ENCODE assay signal across 12 cellular contexts in genomic region chrX:134025986-134026731, GRCh38. TPM values are rescaled to one million over a fixed set of nuclear protein-coding genes. Genes with fewer than 3 reads are reported as not detected.
A peak's percentile ranks its signal among the peaks of the same experiment; 100 is the strongest.
DNase-seq lines count a peak whose midpoint lies in the region; ATAC-seq and TF ChIP-seq lines count a peak whose summit lies in the region.
"Had no signal": no experiment of that assay in that cellular context is flagged by ENCODE, and none has a peak within 500 bp of the region (broad histone marks: within the 10 kb centered on the region; RNA-seq: fewer than 3 reads in every experiment).

No MANE protein-coding gene starts in this region.

- no peak for DNase-seq in activated naive CD4-positive, alpha-beta T cell treated with anti-CD3 and anti-CD28 coated beads, Interleukin-2, amount 10 ng/mL, durations not matched to agents 7 days and 5 days
- no peak for DNase-seq in activated naive CD4-positive, alpha-beta T cell treated with anti-CD3 and anti-CD28 coated beads, Interleukin-2, amount 50 U/mL, for 16 hours
- DNase-seq in OCI-LY7 (ENCODE audit: low spot score) (no peak), iPS-NIHi7 (ENCODE audit: extremely low spot score) (peak; percentile 60), ACHN (no peak), NCI-H446 (lab: John Stamatoyannopoulos, UW) (no peak)
- DNase-seq: AML-193, KG1 had no signal

- no peaks in the 10 kb centered on the region for H4K20me1 ChIP-seq in OCI-LY7 (ENCODE audit: insufficient read depth, low read length)

- POLR2A ChIA-PET in OCI-LY7 (lab: Charles Lee), result no interaction called here

- H3K9me3 Mint-ChIP-seq in activated naive CD4-positive, alpha-beta T cell treated with anti-CD3 and anti-CD28 coated beads, Interleukin-2, amount 10 ng/mL, durations not matched to agents 7 days and 5 days, result no peaks in the 10 kb centered on the region

- no peaks in the 10 kb centered on the region for H3K9me2 ChIP-seq in OCI-LY7 (ENCODE audit: insufficient read depth, low read length)

- H3K4me1 Mint-ChIP-seq in activated naive CD4-positive, alpha-beta T cell treated with anti-CD3 and anti-CD28 coated beads, Interleukin-2, amount 10 ng/mL, durations not matched to agents 7 days and 5 days, result peaks cover 13% of the 10 kb centered on the region

- H3K27ac ChIP-seq in OCI-LY7 (ENCODE audit: low read depth, low read length, poor library complexity, severe bottlenecking) (no peak overlapping the region), subcutaneous abdominal adipose tissue (ENCODE audit: low read depth, low read length) (no peak overlapping the region)
- H3K27ac ChIP-seq: SJSA1 had no signal

- CTCF ChIA-PET in activated naive CD4-positive, alpha-beta T cell treated with anti-CD3 and anti-CD28 coated beads, Interleukin-2, amount 10 ng/mL, durations not matched to agents 7 days and 5 days (lab: Charles Lee), result interaction anchor here (0.7 to 3.2 kb wide), 9 partner anchors 12 to 234 kb away, joined by 3 to 17 read pairs (median 7); no protein-coding TSS in a partner anchor
- CTCF ChIA-PET in OCI-LY7 (lab: Charles Lee; ENCODE audit: unreplicated experiment), result no interaction called here

- H3K9me3 ChIP-seq in OCI-LY7 (ENCODE audit: low read length) (no peaks in the 10 kb centered on the region), subcutaneous abdominal adipose tissue (ENCODE audit: control insufficient read depth in 5 of 5, low read length in 5 of 5) (no peaks in the 10 kb centered on the region)
- H3K9me3 ChIP-seq: SJSA1 had no signal

- H3K36me3 ChIP-seq in OCI-LY7 (ENCODE audit: insufficient read depth, low read length), result no peaks in the 10 kb centered on the region
- no peaks in the 10 kb centered on the region for H3K36me3 ChIP-seq in subcutaneous abdominal adipose tissue (ENCODE audit: control insufficient read depth in 5 of 5, insufficient read depth in 5 of 5, low read length in 5 of 5)
- H3K36me3 ChIP-seq: SJSA1 had no signal

- H3K4me3 ChIP-seq in OCI-LY7 (ENCODE audit: low read depth, low read length, poor library complexity, severe bottlenecking) (no peak overlapping the region), subcutaneous abdominal adipose tissue (ENCODE audit: low read depth in 1 of 5, low read length in 5 of 5) (peak overlapping the region; percentile 31 to 63 (median 51))
- H3K4me3 ChIP-seq: lung, SJSA1 had no signal

- in situ Hi-C loops in ACHN (cut with HindIII; ENCODE audit: low pct_ligation_motif_present, low pct_unique_long_range_greater_than_20kb, low sequenced_read_pairs), result no loop called here

- intact Hi-C loops in OCI-LY7 (cut with micrococcal nuclease; ENCODE audit: unreplicated experiment), result no loop called here

- BruUV-seq in OCI-LY7 (replicated peaks; lab: Mats Ljungman, UMichigan), result no TSS peak

- H2AFZ ChIP-seq in OCI-LY7 (ENCODE audit: low read length), result no peak overlapping the region

- no peak for ATAC-seq in GM21515 (IDR thresholded peaks at IDR 0.05; ENCODE audit: unreplicated experiment)

- H3K4me3 Mint-ChIP-seq in activated naive CD4-positive, alpha-beta T cell treated with anti-CD3 and anti-CD28 coated beads, Interleukin-2, amount 10 ng/mL, durations not matched to agents 7 days and 5 days, result peak overlapping the region; percentile 18

- H3K4me2 ChIP-seq in OCI-LY7 (ENCODE audit: low read length), result no peak overlapping the region

- no peaks in the 10 kb centered on the region for H3K36me3 Mint-ChIP-seq in activated naive CD4-positive, alpha-beta T cell treated with anti-CD3 and anti-CD28 coated beads, Interleukin-2, amount 10 ng/mL, durations not matched to agents 7 days and 5 days

- peak overlapping the region in 2 of 5 donors; percentile 7 to 26 for H3K9ac ChIP-seq in subcutaneous abdominal adipose tissue (ENCODE audit: low read length in 5 of 5)

- no peaks in the 10 kb centered on the region for H3K79me2 ChIP-seq in OCI-LY7 (ENCODE audit: insufficient read depth, low read depth, low read length)

- H3K27me3 ChIP-seq in subcutaneous abdominal adipose tissue (ENCODE audit: control insufficient read depth in 5 of 5, insufficient read depth in 4 of 5, low read length in 5 of 5), result peaks cover 0 to 6% (median 4%) of the 10 kb centered on the region in 5 donors
- H3K27me3 ChIP-seq: SJSA1 had no signal

- TF ChIP-seq CTCF in OCI-LY7 (conservative IDR thresholded peaks at IDR 0.05; ENCODE audit: low read length), result 0 out of 2 replicates have a peak, but pooled peaks have one; percentile 14

- no peaks in the 10 kb centered on the region for H3K4me1 ChIP-seq in OCI-LY7 (ENCODE audit: insufficient read depth, low read length, poor library complexity, severe bottlenecking)
- peaks cover 2 to 12% (median 7%) of the 10 kb centered on the region in 5 donors for H3K4me1 ChIP-seq in subcutaneous abdominal adipose tissue (ENCODE audit: control insufficient read depth in 5 of 5, insufficient read depth in 5 of 5, low read length in 5 of 5)
- H3K4me1 ChIP-seq: SJSA1 had no signal

- no peak overlapping the region for H3K27ac Mint-ChIP-seq in activated naive CD4-positive, alpha-beta T cell treated with anti-CD3 and anti-CD28 coated beads, Interleukin-2, amount 10 ng/mL, durations not matched to agents 7 days and 5 days

- no peaks in the 10 kb centered on the region for H3K27me3 Mint-ChIP-seq in activated naive CD4-positive, alpha-beta T cell treated with anti-CD3 and anti-CD28 coated beads, Interleukin-2, amount 10 ng/mL, durations not matched to agents 7 days and 5 days

RNA-seq across cellular contexts. Expression of gene GPC3, which starts 40.8 kb away (rescaled TPM):
- not detected in 2 replicates for total RNA-seq in OCI-LY7 (2014; rRNA removed; shearing (Covaris generic))
- total RNA-seq in OCI-LY7 (2022), result not detected in 2 replicates
